22 cellular contexts compared by ENCODE assay signal in genomic region chr7:27137603-27138410, GRCh38. TPM values are rescaled to one million over a fixed set of nuclear protein-coding genes. Genes with fewer than 3 reads are reported as not detected.
DNase-seq lines count a peak whose midpoint lies in the region; ATAC-seq and TF ChIP-seq lines count a peak whose summit lies in the region.
"Had no signal": no experiment of that assay in that cellular context is flagged by ENCODE, and none has a peak within 500 bp of the region (broad histone marks: within the 10 kb centered on the region; RNA-seq: fewer than 3 reads in every experiment).

No MANE protein-coding gene starts in this region.

- H4K20me1 ChIP-seq in BLaER1, result no peaks in the 10 kb centered on the region

- no peak overlapping the region for H3K9ac ChIP-seq in BLaER1

- WGBS in adrenal gland, 4 donors, result 80 to 88% (median 86%) methylated on average over 2 of the region's 2 CpGs
- 45 to 68% (median 55%) methylated on average over 2 of the region's 2 CpGs for whole genome bisulfite sequencing in heart left ventricle, 4 donors

- H3K27me3 ChIP-seq in BLaER1, result peaks cover 23% of the 10 kb centered on the region
- H3K27me3 ChIP-seq in adrenal gland, result no peaks in the 10 kb centered on the region
- peaks cover 13 to 99% of the 10 kb centered on the region in 2 donors for H3K27me3 ChIP-seq in left lung
- H3K27me3 ChIP-seq in gastrocnemius medialis, result no peaks in the 10 kb centered on the region
- H3K27me3 ChIP-seq in heart left ventricle, result peaks cover 36 to 100% (median 95%) of the 10 kb centered on the region in 9 donors

- H3K4me1 ChIP-seq in BLaER1 (peaks cover 30% of the 10 kb centered on the region), adrenal gland (replicated peaks in 1 of 2) (peaks cover 12 to 37% of the 10 kb centered on the region in 2 donors), left lung (peaks cover 17 to 43% of the 10 kb centered on the region in 2 donors), gastrocnemius medialis (peaks cover 41% of the 10 kb centered on the region in 2 donors), heart left ventricle (peaks cover 0 to 16% (median 3%) of the 10 kb centered on the region in 12 donors)

- in situ Hi-C loops in gastrocnemius medialis (cut with MboI; ENCODE audit: low sequenced_read_pairs in 4 of 4), result no loop called here

- H3K9me3 ChIP-seq in BLaER1 (peaks cover 26% of the 10 kb centered on the region), adrenal gland (replicated peaks in 1 of 3) (no peaks in the 10 kb centered on the region), left lung (no peaks in the 10 kb centered on the region), gastrocnemius medialis (no peaks in the 10 kb centered on the region), heart left ventricle (no peaks in the 10 kb centered on the region)

- intact Hi-C loops in adrenal gland (cut with DNase I) (no loop called here), left lung (cut with DNase I) (no loop called here), gastrocnemius medialis (cut with DNase I; ENCODE audit: low total_unique reads) (no loop called here), heart left ventricle (cut with DNase I) (no loop called here)

- H3K4me3 ChIP-seq in BLaER1 (no peak overlapping the region), adrenal gland (no peak overlapping the region), left lung (no peak overlapping the region), gastrocnemius medialis (no peak overlapping the region), heart left ventricle (no peak overlapping the region)
- H3K4me3 ChIP-seq: PC-9 had no signal

- DNase-seq in adrenal gland, result no peak
- DNase-seq in left lung, result no peak
- DNase-seq in gastrocnemius medialis, result no peak
- DNase-seq in heart left ventricle, result no peak
- DNase-seq in H4 (ENCODE audit: low spot score), result no peak
- DNase-seq in stimulated activated CD4-positive, alpha-beta T cell treated with anti-CD3 and anti-CD28 coated beads, Interleukin-2, amount 100 ng/mL, for 24 hours, result no peak
- DNase-seq: activated CD4-positive, alpha-beta T cell treated with anti-CD3 and anti-CD28 coated beads, Interleukin-2, amount 50 U/mL, for 4 hours; activated naive CD4-positive, alpha-beta T cell treated with anti-CD3 and anti-CD28 coated beads, Interleukin-2, amount 10 ng/mL, durations not matched to agents 7 days and 5 days; dermis blood vessel endothelial cell; DMS 273 treated with DMSO at 0.1 percent for 48 hours; H7; KG1; NCI-H2171 treated with DMSO at 0.1 percent for 48 hours; NCI-H82; PC-9; stimulated activated CD4-positive, alpha-beta T cell treated with anti-CD3 and anti-CD28 coated beads, Interleukin-2, amount 100 ng/mL, for 48 hours had no signal

- peak overlapping the region; percentile 40 for H3K4me2 ChIP-seq in BLaER1

- H3K36me3 ChIP-seq in BLaER1 (0 out of 2 replicates have a peak, but pooled peaks cover 3% of the 10 kb centered on the region), adrenal gland (replicated peaks in 1 of 2) (no peaks in the 10 kb centered on the region), left lung (no peaks in the 10 kb centered on the region), gastrocnemius medialis (no peaks in the 10 kb centered on the region), heart left ventricle (no peaks in the 10 kb centered on the region)

- H3K27ac ChIP-seq in BLaER1, result no peak overlapping the region
- peak overlapping the region in 4 of 5 donors; percentile 59 to 99 (median 81) for H3K27ac ChIP-seq in adrenal gland
- peak overlapping the region; percentile 86 to 92 for H3K27ac ChIP-seq in left lung
- H3K27ac ChIP-seq in gastrocnemius medialis, result peak overlapping the region; percentile 9 to 95 (median 42)
- peak overlapping the region in 1 of 12 donors; percentile 60 for H3K27ac ChIP-seq in heart left ventricle
- H3K27ac ChIP-seq: C4-2B had no signal

- ATAC-seq in left lung (no peak), gastrocnemius medialis (no peak), heart left ventricle (no peak), GM18511 (IDR thresholded peaks at IDR 0.05; ENCODE audit: unreplicated experiment) (no peak)
- ATAC-seq: SK-N-SH treated with all-trans-retinoic acid at 6 μM for 48 hours had no signal

- TF ChIP-seq CTCF in adrenal gland (IDR thresholded peaks at IDR 0.05), result no peak
- no peak for TF ChIP-seq CTCF in left lung (IDR thresholded peaks at IDR 0.05)
- TF ChIP-seq CTCF in gastrocnemius medialis (IDR thresholded peaks at IDR 0.05 in 4 of 5, conservative IDR thresholded peaks at IDR 0.05 in 1 of 5), result no peak
- TF ChIP-seq CTCF in heart left ventricle (IDR thresholded peaks at IDR 0.05), result no peak

- TF ChIP-seq POLR2A in adrenal gland (IDR thresholded peaks at IDR 0.05) (no peak), gastrocnemius medialis (IDR thresholded peaks at IDR 0.05) (no peak), heart left ventricle (IDR thresholded peaks at IDR 0.05) (no peak)

RNA-seq across cellular contexts. Expression of gene HOXA5, which starts 5.7 kb away (rescaled TPM):
- total RNA-seq in adrenal gland (100 to 1,000 TPM in 1 of 8 donors, 10 to 100 TPM in 7; 39.2 to 132 (median 65.7) TPM), left lung (10 to 100 TPM; 16.1 to 21.6 TPM), gastrocnemius medialis (1 to 10 TPM; 2.7 to 7.1 (median 7.0) TPM), heart left ventricle (1 to 10 TPM in 1 of 9 donors, under 1 TPM in 2, not detected in 6; 0.28 to 2.8 (median 0.44) TPM)
- polyA plus RNA-seq in adrenal gland (10 to 100 TPM; 21.8 to 42.0 (median 25.9) TPM), heart left ventricle (under 1 TPM in 1 of 2 donors, not detected in 1; 0.07 TPM)
- 3.6 and 8.0 TPM in 2 replicates for total RNA-seq in H4 (2014; rRNA removed; shearing (Covaris generic))
- total RNA-seq: H7, temporal lobe had no signal

RNA-seq across cellular contexts. Expression of gene HOXA4, which starts 7.2 kb away (rescaled TPM):
- total RNA-seq in adrenal gland (10 to 100 TPM in 1 of 8 donors, 1 to 10 TPM in 7; 3.5 to 10.9 (median 5.6) TPM), left lung (1 to 10 TPM; 3.4 to 7.6 TPM), gastrocnemius medialis (1 to 10 TPM; 1.7 to 4.2 (median 2.9) TPM), heart left ventricle (1 to 10 TPM in 3 of 9 donors, under 1 TPM in 5, not detected in 1; 0.23 to 2.6 (median 0.88) TPM)
- polyA plus RNA-seq in adrenal gland (10 to 100 TPM in 2 of 3 donors, 1 to 10 TPM in 1; 9.3 to 12.6 (median 11.3) TPM), heart left ventricle (under 1 TPM; 0.50 to 0.69 TPM)
- total RNA-seq in H4 (2014; rRNA removed; shearing (Covaris generic)), result 0.88 and 1.2 TPM in 2 replicates
- total RNA-seq: H7, PC-9, temporal lobe had no signal

RNA-seq across cellular contexts. Expression of gene HOXA6, which starts 9.8 kb away (rescaled TPM):
- 10 to 100 TPM in 7 of 8 donors, 1 to 10 TPM in 1; 8.5 to 27.2 (median 16.8) TPM for total RNA-seq in adrenal gland
- 1 to 10 TPM; 1.3 to 5.6 (median 1.4) TPM for polyA plus RNA-seq in adrenal gland
- total RNA-seq in left lung, result 1 to 10 TPM; 3.5 to 5.0 TPM
- 1 to 10 TPM; 2.6 to 5.6 (median 4.2) TPM for total RNA-seq in gastrocnemius medialis
- total RNA-seq in heart left ventricle, result not detected
- polyA plus RNA-seq in heart left ventricle, result not detected
- 0.64 and 0.70 TPM in 2 replicates for total RNA-seq in H4 (2014; rRNA removed; shearing (Covaris generic))
- total RNA-seq: A172, H7, temporal lobe had no signal

RNA-seq across cellular contexts. Expression of gene HOXA3, which starts 14.6 kb away (rescaled TPM):
- 10 to 100 TPM in 2 of 8 donors, 1 to 10 TPM in 6; 2.3 to 32.7 (median 4.8) TPM for total RNA-seq in adrenal gland
- 1 to 10 TPM; 1.0 to 3.7 (median 2.8) TPM for polyA plus RNA-seq in adrenal gland
- total RNA-seq in left lung, result 1 to 10 TPM; 5.7 to 8.8 TPM
- total RNA-seq in gastrocnemius medialis, result 1 to 10 TPM in 3 of 4 donors, under 1 TPM in 1; 0.53 to 6.2 (median 3.0) TPM
- 1 to 10 TPM in 3 of 9 donors, under 1 TPM in 4, not detected in 2; 0.19 to 3.1 (median 0.67) TPM for total RNA-seq in heart left ventricle
- polyA plus RNA-seq in heart left ventricle, result under 1 TPM; 0.07 to 0.11 TPM
- 1.1 and 5.5 TPM in 2 replicates for total RNA-seq in H4 (2014; rRNA removed; shearing (Covaris generic))
- total RNA-seq: H7, temporal lobe had no signal

RNA-seq across cellular contexts. Expression of gene HOXA7, which starts 18.7 kb away (rescaled TPM):
- total RNA-seq in adrenal gland, result 10 to 100 TPM; 21.3 to 39.1 (median 24.9) TPM
- 10 to 100 TPM in 2 of 3 donors, 1 to 10 TPM in 1; 9.7 to 25.3 (median 12.4) TPM for polyA plus RNA-seq in adrenal gland
- 1 to 10 TPM; 1.3 to 2.2 TPM for total RNA-seq in left lung
- 10 to 100 TPM in 1 of 4 donors, 1 to 10 TPM in 3; 5.3 to 12.8 (median 8.6) TPM for total RNA-seq in gastrocnemius medialis
- total RNA-seq in heart left ventricle, result under 1 TPM in 1 of 9 donors, not detected in 8; 0.29 TPM
- polyA plus RNA-seq in heart left ventricle, result not detected
- 2.0 and 2.2 TPM in 2 replicates for total RNA-seq in H4 (2014; rRNA removed; shearing (Covaris generic))
- total RNA-seq: A172, H7, PC-9, temporal lobe had no signal
